In genomic region chr19:40433391-40434216, GRCh38 we compare ENCODE assay signal across 1 cellular context.
TF ChIP-seq lines count a peak whose summit lies in the region.

No MANE protein-coding gene starts in this region.

TF ChIP-seq in K562, 482 proteins besides CTCF, POLR2A, EP300 and RAD21 (continued from another document and continues in another):
- TF ChIP-seq, protein P1, sequence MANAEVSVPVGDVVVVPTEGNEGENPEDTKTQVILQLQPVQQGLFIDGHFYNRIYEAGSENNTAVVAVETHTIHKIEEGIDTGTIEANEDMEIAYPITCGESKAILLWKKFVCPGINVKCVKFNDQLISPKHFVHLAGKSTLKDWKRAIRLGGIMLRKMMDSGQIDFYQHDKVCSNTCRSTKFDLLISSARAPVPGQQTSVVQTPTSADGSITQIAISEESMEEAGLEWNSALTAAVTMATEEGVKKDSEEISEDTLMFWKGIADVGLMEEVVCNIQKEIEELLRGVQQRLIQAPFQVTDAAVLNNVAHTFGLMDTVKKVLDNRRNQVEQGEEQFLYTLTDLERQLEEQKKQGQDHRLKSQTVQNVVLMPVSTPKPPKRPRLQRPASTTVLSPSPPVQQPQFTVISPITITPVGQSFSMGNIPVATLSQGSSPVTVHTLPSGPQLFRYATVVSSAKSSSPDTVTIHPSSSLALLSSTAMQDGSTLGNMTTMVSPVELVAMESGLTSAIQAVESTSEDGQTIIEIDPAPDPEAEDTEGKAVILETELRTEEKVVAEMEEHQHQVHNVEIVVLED (CRISPR knock-in tag; IDR thresholded peaks at IDR 0.05): 0 out of 2 replicates have a peak, but pooled peaks have one; percentile 5
- TF ChIP-seq ZBTB43 (CRISPR knock-in tag; IDR thresholded peaks at IDR 0.05) (no peak), ZNF589 (CRISPR knock-in tag; IDR thresholded peaks at IDR 0.05; ENCODE audit: low read depth) (0 out of 2 replicates have a peak, but pooled peaks have one; percentile 42), NR1H2 (CRISPR knock-in tag; IDR thresholded peaks at IDR 0.05) (no peak), ZFP30 (CRISPR knock-in tag; IDR thresholded peaks at IDR 0.05; ENCODE audit: borderline replicate concordance) (no peak), KDM4B (IDR thresholded peaks at IDR 0.05; ENCODE audit: borderline replicate concordance in 2 of 2, low read depth in 1 of 2) (no peak), ZSCAN32 (CRISPR knock-in tag; IDR thresholded peaks at IDR 0.05) (no peak), CBX5 (IDR thresholded peaks at IDR 0.05; ENCODE audit: borderline replicate concordance, low read depth) (no peak), ILK (tag; IDR thresholded peaks at IDR 0.05; ENCODE audit: borderline replicate concordance, low read depth) (no peak), SMARCA5 (IDR thresholded peaks at IDR 0.05) (no peak), ZBTB7A (IDR thresholded peaks at IDR 0.05; ENCODE audit: borderline replicate concordance, control insufficient read depth, low read depth, low read length) (peak; percentile 94; the same call in 1 of the 2 replicates), ZBTB1 (CRISPR knock-in tag; IDR thresholded peaks at IDR 0.05; ENCODE audit: borderline replicate concordance, low read depth) (no peak), ZBTB2 (IDR thresholded peaks at IDR 0.05) (no peak), ZNF668 (CRISPR knock-in tag; IDR thresholded peaks at IDR 0.05) (no peak), ZNF507 (tag; conservative IDR thresholded peaks at IDR 0.05) (no peak), IRF1 (CRISPR knock-in tag; IDR thresholded peaks at IDR 0.05; ENCODE audit: borderline replicate concordance) (no peak), TCFL5 (CRISPR knock-in tag; conservative IDR thresholded peaks at IDR 0.05) (no peak), ZNF165 (CRISPR knock-in tag; IDR thresholded peaks at IDR 0.05; ENCODE audit: borderline replicate concordance) (no peak), TAF9B (IDR thresholded peaks at IDR 0.05; ENCODE audit: partially characterized antibody) (no peak), MIER1 (IDR thresholded peaks at IDR 0.05; ENCODE audit: low read depth) (no peak), SMAD3 (CRISPR knock-in tag; conservative IDR thresholded peaks at IDR 0.05) (no peak), SLC30A9 (CRISPR knock-in tag; IDR thresholded peaks at IDR 0.05) (no peak), HDAC3 (IDR thresholded peaks at IDR 0.05; ENCODE audit: borderline replicate concordance, partially characterized antibody) (no peak), ZNF239 (CRISPR knock-in tag; IDR thresholded peaks at IDR 0.05) (no peak), FOXA1 (IDR thresholded peaks at IDR 0.05; ENCODE audit: borderline replicate concordance) (no peak), SAP30 (IDR thresholded peaks at IDR 0.05; ENCODE audit: borderline replicate concordance, insufficient read depth, low read depth, low read length, poor library complexity, severe bottlenecking) (no peak), DNMT1 (IDR thresholded peaks at IDR 0.05) (no peak), YBX1 (IDR thresholded peaks at IDR 0.05) (no peak), SP1 (CRISPR knock-in tag; IDR thresholded peaks at IDR 0.05) (peak; percentile 53; the same call in 1 of the 2 replicates), ZFX (CRISPR knock-in tag; IDR thresholded peaks at IDR 0.05) (peak; percentile 96), CC2D1A (IDR thresholded peaks at IDR 0.05) (0 out of 2 replicates have a peak, but pooled peaks have one; percentile 25), TAF15 (IDR thresholded peaks at IDR 0.05; ENCODE audit: low read depth, low read length) (no peak), RUNX1 (IDR thresholded peaks at IDR 0.05; ENCODE audit: low read depth) (no peak), MTA2 (IDR thresholded peaks at IDR 0.05; ENCODE audit: low read depth) (no peak), RBM17 (IDR thresholded peaks at IDR 0.05; ENCODE audit: borderline replicate concordance, low read depth, low read length) (no peak), PCBP1 (IDR thresholded peaks at IDR 0.05; ENCODE audit: low read depth, low read length, poor library complexity, severe bottlenecking) (no peak), KDM2B (CRISPR knock-in tag; IDR thresholded peaks at IDR 0.05) (no peak), BCOR (IDR thresholded peaks at IDR 0.05) (no peak), ZNF146 (CRISPR knock-in tag; IDR thresholded peaks at IDR 0.05; ENCODE audit: unreplicated experiment) (no peak), HDAC8 (tag; IDR thresholded peaks at IDR 0.05) (no peak), E4F1 (CRISPR knock-in tag; IDR thresholded peaks at IDR 0.05; ENCODE audit: borderline replicate concordance) (no peak), BRD9 (IDR thresholded peaks at IDR 0.05; ENCODE audit: low read depth, partially characterized antibody) (peak; percentile 78), YY1 (IDR thresholded peaks at IDR 0.05; ENCODE audit: borderline replicate concordance in 1 of 3, control insufficient read depth in 1 of 3, extremely low read depth in 1 of 3, insufficient read depth in 3 of 3, insufficient read length in 1 of 3, insufficient replicate concordance in 2 of 3, low read depth in 1 of 3, low read length in 2 of 3) (peak in 2 of 3 experiments; percentile 66 to 89), PHF21A (IDR thresholded peaks at IDR 0.05; ENCODE audit: borderline replicate concordance, low read depth) (peak; percentile 7; the same call in 1 of the 2 replicates), HSF4 (CRISPR knock-in tag; IDR thresholded peaks at IDR 0.05; ENCODE audit: borderline replicate concordance) (no peak), RFX7 (CRISPR knock-in tag; IDR thresholded peaks at IDR 0.05) (no peak), CSDE1 (IDR thresholded peaks at IDR 0.05) (no peak)
- TF ChIP-seq, protein P2, sequence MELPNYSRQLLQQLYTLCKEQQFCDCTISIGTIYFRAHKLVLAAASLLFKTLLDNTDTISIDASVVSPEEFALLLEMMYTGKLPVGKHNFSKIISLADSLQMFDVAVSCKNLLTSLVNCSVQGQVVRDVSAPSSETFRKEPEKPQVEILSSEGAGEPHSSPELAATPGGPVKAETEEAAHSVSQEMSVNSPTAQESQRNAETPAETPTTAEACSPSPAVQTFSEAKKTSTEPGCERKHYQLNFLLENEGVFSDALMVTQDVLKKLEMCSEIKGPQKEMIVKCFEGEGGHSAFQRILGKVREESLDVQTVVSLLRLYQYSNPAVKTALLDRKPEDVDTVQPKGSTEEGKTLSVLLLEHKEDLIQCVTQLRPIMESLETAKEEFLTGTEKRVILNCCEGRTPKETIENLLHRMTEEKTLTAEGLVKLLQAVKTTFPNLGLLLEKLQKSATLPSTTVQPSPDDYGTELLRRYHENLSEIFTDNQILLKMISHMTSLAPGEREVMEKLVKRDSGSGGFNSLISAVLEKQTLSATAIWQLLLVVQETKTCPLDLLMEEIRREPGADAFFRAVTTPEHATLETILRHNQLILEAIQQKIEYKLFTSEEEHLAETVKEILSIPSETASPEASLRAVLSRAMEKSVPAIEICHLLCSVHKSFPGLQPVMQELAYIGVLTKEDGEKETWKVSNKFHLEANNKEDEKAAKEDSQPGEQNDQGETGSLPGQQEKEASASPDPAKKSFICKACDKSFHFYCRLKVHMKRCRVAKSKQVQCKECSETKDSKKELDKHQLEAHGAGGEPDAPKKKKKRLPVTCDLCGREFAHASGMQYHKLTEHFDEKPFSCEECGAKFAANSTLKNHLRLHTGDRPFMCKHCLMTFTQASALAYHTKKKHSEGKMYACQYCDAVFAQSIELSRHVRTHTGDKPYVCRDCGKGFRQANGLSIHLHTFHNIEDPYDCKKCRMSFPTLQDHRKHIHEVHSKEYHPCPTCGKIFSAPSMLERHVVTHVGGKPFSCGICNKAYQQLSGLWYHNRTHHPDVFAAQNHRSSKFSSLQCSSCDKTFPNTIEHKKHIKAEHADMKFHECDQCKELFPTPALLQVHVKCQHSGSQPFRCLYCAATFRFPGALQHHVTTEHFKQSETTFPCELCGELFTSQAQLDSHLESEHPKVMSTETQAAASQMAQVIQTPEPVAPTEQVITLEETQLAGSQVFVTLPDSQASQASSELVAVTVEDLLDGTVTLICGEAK (IDR thresholded peaks at IDR 0.05): peak; percentile 19; the same call in 1 of the 2 replicates
- TF ChIP-seq, protein P2 (CRISPR knock-in tag; IDR thresholded peaks at IDR 0.05): no peak
- TF ChIP-seq, protein P3, sequence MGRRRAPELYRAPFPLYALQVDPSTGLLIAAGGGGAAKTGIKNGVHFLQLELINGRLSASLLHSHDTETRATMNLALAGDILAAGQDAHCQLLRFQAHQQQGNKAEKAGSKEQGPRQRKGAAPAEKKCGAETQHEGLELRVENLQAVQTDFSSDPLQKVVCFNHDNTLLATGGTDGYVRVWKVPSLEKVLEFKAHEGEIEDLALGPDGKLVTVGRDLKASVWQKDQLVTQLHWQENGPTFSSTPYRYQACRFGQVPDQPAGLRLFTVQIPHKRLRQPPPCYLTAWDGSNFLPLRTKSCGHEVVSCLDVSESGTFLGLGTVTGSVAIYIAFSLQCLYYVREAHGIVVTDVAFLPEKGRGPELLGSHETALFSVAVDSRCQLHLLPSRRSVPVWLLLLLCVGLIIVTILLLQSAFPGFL (CRISPR knock-in tag; IDR thresholded peaks at IDR 0.05): no peak
- TF ChIP-seq, protein P4, sequence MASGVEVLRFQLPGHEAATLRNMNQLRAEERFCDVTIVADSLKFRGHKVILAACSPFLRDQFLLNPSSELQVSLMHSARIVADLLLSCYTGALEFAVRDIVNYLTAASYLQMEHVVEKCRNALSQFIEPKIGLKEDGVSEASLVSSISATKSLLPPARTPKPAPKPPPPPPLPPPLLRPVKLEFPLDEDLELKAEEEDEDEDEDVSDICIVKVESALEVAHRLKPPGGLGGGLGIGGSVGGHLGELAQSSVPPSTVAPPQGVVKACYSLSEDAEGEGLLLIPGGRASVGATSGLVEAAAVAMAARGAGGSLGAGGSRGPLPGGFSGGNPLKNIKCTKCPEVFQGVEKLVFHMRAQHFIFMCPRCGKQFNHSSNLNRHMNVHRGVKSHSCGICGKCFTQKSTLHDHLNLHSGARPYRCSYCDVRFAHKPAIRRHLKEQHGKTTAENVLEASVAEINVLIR (CRISPR knock-in tag; IDR thresholded peaks at IDR 0.05): no peak
